ENCODE assay signal across 9 cellular contexts in the genomic region with DNA sequence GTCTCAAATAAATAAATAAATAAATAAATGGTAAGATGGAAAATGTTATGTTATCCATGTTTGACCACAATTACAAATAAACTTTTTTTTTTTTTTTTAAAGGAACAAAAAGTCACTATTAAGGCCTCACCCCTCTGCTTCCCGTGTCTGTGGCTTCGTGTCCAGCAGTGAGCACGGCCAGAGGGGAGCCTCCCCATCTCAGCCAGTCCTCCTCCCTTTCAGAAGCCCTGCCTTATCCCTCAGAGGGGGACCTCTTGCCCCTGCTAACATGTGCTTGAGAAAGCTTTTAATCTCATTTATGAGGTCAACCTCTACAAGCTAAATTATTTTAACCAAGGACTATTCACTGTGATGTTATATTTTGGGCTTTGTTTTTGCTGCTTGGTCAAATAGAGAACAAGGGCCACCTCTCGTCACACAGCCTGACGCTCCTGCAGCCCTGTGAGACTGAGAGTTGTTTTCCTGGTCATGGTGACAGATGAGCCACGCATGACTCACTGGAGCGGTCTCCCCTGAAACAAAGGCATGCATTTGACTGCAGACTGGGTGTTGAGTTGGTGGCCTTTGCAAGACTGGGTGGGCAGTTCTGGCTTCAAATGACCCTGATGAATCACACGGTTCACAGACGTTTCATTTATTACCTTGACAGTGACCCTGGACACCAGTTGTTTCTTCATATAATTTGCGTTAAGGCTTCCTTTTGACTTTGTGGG.
DNase-seq lines count a peak whose midpoint lies in the region; ATAC-seq and TF ChIP-seq lines count a peak whose summit lies in the region.
"Had no signal": no experiment of that assay in that cellular context is flagged by ENCODE, and none has a peak within 500 bp of the region (broad histone marks: within the 10 kb centered on the region; RNA-seq: fewer than 3 reads in every experiment).

No MANE protein-coding gene starts in this region.

- DNase-seq in GM13977 (ENCODE audit: low spot score), result peak; percentile 48
- peak; percentile 99 for DNase-seq in M059J (ENCODE audit: low read depth)
- peak; percentile 55 for DNase-seq in amniotic epithelial cell (ENCODE audit: low read depth)
- peak; percentile 78 for DNase-seq in retinal pigment epithelial cell (ENCODE audit: low read depth)
- DNase-seq in Right ventricle myocardium inferior (ENCODE audit: missing footprints), result no peak
- DNase-seq in NOMO-1 treated with dmso at 0.1 percent for 144 hours (lab: John Stamatoyannopoulos, UW; ENCODE audit: unreplicated experiment), result no peak
- DNase-seq: activated naive CD8-positive, alpha-beta T cell treated with anti-CD3 and anti-CD28 coated beads, Interleukin-2, amount 10 ng/mL, durations not matched to agents 7 days and 5 days had no signal

- ATAC-seq in GM18502 (IDR thresholded peaks at IDR 0.05; ENCODE audit: poor library complexity, unreplicated experiment), result no peak
- no peak for ATAC-seq in Right ventricle myocardium inferior
- ATAC-seq in GM21737 (IDR thresholded peaks at IDR 0.05; ENCODE audit: unreplicated experiment), result no peak

- no peak overlapping the region for H3K4me3 ChIP-seq in retinal pigment epithelial cell (ENCODE audit: low read length)

- in situ Hi-C loops in GM13977 (cut with MboI; ENCODE audit: low pct_unique_long_range_greater_than_20kb, low sequenced_read_pairs, unreplicated experiment), result no loop called here

- intact Hi-C loops in Right ventricle myocardium inferior (cut with DNase I), result no loop called here

- TF ChIP-seq CTCF in GM13977 (IDR thresholded peaks at IDR 0.05; ENCODE audit: extremely low read depth, insufficient read depth, missing control alignments) (no peak), retinal pigment epithelial cell (conservative IDR thresholded peaks at IDR 0.05; ENCODE audit: low read depth, low read length) (no peak)

Comparison
In these comparisons a context has a peak if more than half of its experiments do, and no peak if none do; other contexts are left out.
1. DNase-seq: peak in GM13977 (single experiment), M059J (single experiment), amniotic epithelial cell (single experiment) and retinal pigment epithelial cell (single experiment); none in Right ventricle myocardium inferior (single experiment) and NOMO-1 treated with dmso at 0.1 percent for 144 hours (single experiment).